32 cellular contexts compared by ENCODE assay signal in genomic region chr12:60847281-60847680, GRCh38.
"Had no signal": no experiment of that assay in that cellular context is flagged by ENCODE, and none has a peak within 500 bp of the region (broad histone marks: within the 10 kb centered on the region; RNA-seq: fewer than 3 reads in every experiment).

No MANE protein-coding gene starts in this region.

- ATAC-seq: activated naive CD4-positive, alpha-beta T cell treated with anti-CD3 and anti-CD28 coated beads, Interleukin-2, amount 50 U/mL, for 72 hours; activated naive CD8-positive, alpha-beta T cell treated with anti-CD3 and anti-CD28 coated beads, Interleukin-2, amount 50 U/mL, for 24 hours; activated T-cell treated with anti-CD3 and anti-CD28 coated beads, Interleukin-2, amount 50 U/mL, for 4 hours; activated T-cell treated with anti-CD3 and anti-CD28 coated beads, Interleukin-2, amount 50 U/mL, for 72 hours; activated T-helper 17 cell treated with anti-CD3 and anti-CD28 coated beads, Interleukin-2, amount 50 U/mL, for 72 hours; body of pancreas had no signal

- H3K9me3 ChIP-seq: adrenal gland, ascending aorta, body of pancreas, breast epithelium had no signal

- H3K27me3 ChIP-seq: adrenal gland, ascending aorta, body of pancreas, brain microvascular endothelial cell, breast epithelium, cardiac muscle cell had no signal

- FAIRE-seq: astrocyte, bronchial epithelial cell had no signal

- H3K36me3 ChIP-seq: adrenal gland, ascending aorta, brain microvascular endothelial cell, breast epithelium, cardiac muscle cell had no signal

- H3K27ac ChIP-seq: adrenal gland, ascending aorta, body of pancreas, brain microvascular endothelial cell, breast epithelium, cardiac muscle cell had no signal

- H3K4me1 ChIP-seq: adrenal gland, ascending aorta, body of pancreas, breast epithelium had no signal

- H3K4me3 ChIP-seq: adrenal gland, ascending aorta, body of pancreas, breast epithelium, cardiac muscle cell had no signal

- DNase-seq: activated effector memory CD4-positive, alpha-beta T cell treated with anti-CD3 and anti-CD28 coated beads, Interleukin-2, amount 50 U/mL, for 16 hours; activated effector memory CD4-positive, alpha-beta T cell treated with Interleukin-2 at 50 U/mL for 16 hours; activated gamma-delta T cell; activated gamma-delta T cell treated with Interleukin-2 at 50 U/mL for 16 hours; activated naive CD4-positive, alpha-beta T cell; activated naive CD4-positive, alpha-beta T cell treated with anti-CD3 and anti-CD28 coated beads for 36 hours; activated naive CD4-positive, alpha-beta T cell treated with anti-CD3 and anti-CD28 coated beads, Interleukin-2, amount 10 ng/mL, durations not matched to agents 7 days and 5 days; activated naive CD4-positive, alpha-beta T cell treated with anti-CD3 and anti-CD28 coated beads, Interleukin-2, amount 50 U/mL, for 16 hours; activated naive CD4-positive, alpha-beta T cell treated with Interleukin-2 at 50 U/mL for 16 hours; activated naive CD8-positive, alpha-beta T cell treated with anti-CD3 and anti-CD28 coated beads for 36 hours; activated naive CD8-positive, alpha-beta T cell treated with anti-CD3 and anti-CD28 coated beads, Interleukin-2, amount 10 ng/mL, durations not matched to agents 7 days and 5 days; activated naive CD8-positive, alpha-beta T cell treated with anti-CD3 and anti-CD28 coated beads, Interleukin-2, amount 50 U/mL, for 24 hours; activated T-cell treated with anti-CD3 and anti-CD28 coated beads, Interleukin-2, amount 50 U/mL, for 4 hours; activated T-cell treated with anti-CD3 and anti-CD28 coated beads, Interleukin-2, amount 50 U/mL, for 48 hours; activated T-cell treated with anti-CD3 and anti-CD28 coated beads, Interleukin-2, amount 50 U/mL, for 72 hours; adrenal gland; amniotic stem cell; amygdala; anterior cingulate cortex; aorta; body of pancreas; brain microvascular endothelial cell; caudate nucleus; central memory CD4-positive, alpha-beta T cell; cerebellar nuclear complex had no signal
